In the genomic region with DNA sequence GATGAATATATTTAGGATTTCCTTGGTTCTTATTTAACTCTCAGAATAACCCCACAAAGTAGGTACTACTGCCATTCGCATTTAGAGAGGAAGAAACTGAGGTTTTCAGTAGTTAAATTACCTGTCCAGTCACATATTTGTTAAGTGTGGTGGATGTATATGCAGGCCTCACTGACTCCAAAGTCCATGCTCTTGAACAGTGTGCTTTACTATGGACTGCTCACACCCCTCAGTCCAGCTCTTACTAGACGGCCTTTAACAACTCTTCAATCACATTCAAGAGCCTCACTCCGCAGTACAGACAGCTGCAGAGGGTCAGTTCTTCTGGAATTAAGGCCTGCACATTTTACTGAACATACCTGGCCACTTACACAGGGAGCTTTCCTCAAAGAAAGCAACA, we compare ENCODE assay signal across 28 cellular contexts.
"Had no signal": no experiment of that assay in that cellular context is flagged by ENCODE, and none has a peak within 500 bp of the region (broad histone marks: within the 10 kb centered on the region; RNA-seq: fewer than 3 reads in every experiment).

No MANE protein-coding gene starts in this region.

- H3K4me1 ChIP-seq: colonic mucosa, esophagus muscularis mucosa, esophagus squamous epithelium, foreskin keratinocyte, gastrocnemius medialis, gastroesophageal sphincter, heart left ventricle, heart right ventricle had no signal

- DNase-seq: colonic mucosa; cortex of kidney; dermis blood vessel endothelial cell; dorsolateral prefrontal cortex; effector CD4-positive, alpha-beta T cell; effector CD8-positive, alpha-beta T cell; effector memory CD4-positive, alpha-beta T cell; effector memory CD8-positive, alpha-beta T cell; endodermal cell; erythroblast; esophagus squamous epithelium; foreskin fibroblast; foreskin keratinocyte; foreskin melanocyte; gastrocnemius medialis; glutamatergic neuron; head of caudate nucleus; heart left ventricle; heart right ventricle had no signal

- H3K36me3 ChIP-seq: colonic mucosa, esophagus squamous epithelium, gastrocnemius medialis, heart right ventricle had no signal

- H3K9me3 ChIP-seq: colonic mucosa, gastrocnemius medialis had no signal

- H3K4me3 ChIP-seq: colonic mucosa, coronary artery, dorsolateral prefrontal cortex, esophagus muscularis mucosa, esophagus squamous epithelium, gastrocnemius medialis, gastroesophageal sphincter, heart left ventricle, heart right ventricle had no signal

- H3K27ac ChIP-seq: colonic mucosa, coronary artery, dorsolateral prefrontal cortex, epithelial cell of prostate, esophagus muscularis mucosa, esophagus squamous epithelium, foreskin keratinocyte, gastrocnemius medialis, gastroesophageal sphincter, heart left ventricle, heart right ventricle had no signal

- ATAC-seq: effector memory CD8-positive, alpha-beta T cell; esophagus mucosa; foreskin keratinocyte; gastrocnemius medialis; gastroesophageal sphincter; heart left ventricle; heart right ventricle had no signal

- FAIRE-seq: colon, endometrium, endothelial cell of umbilical vein, frontal cortex had no signal

- H3K27me3 ChIP-seq: colonic mucosa, dorsolateral prefrontal cortex, esophagus muscularis mucosa, esophagus squamous epithelium, foreskin keratinocyte, gastrocnemius medialis, gastroesophageal sphincter, heart left ventricle, heart right ventricle had no signal
